1 cellular context compared by ENCODE assay signal in genomic region chr7:116574025-116574822, GRCh38.
TF ChIP-seq lines count a peak whose summit lies in the region.

No MANE protein-coding gene starts in this region.

TF ChIP-seq in GM23338, 12 proteins besides CTCF, POLR2A, EP300 and RAD21 (continued from another document):
- TF ChIP-seq ETS1 (IDR thresholded peaks at IDR 0.05) (no peak), STAT1 (IDR thresholded peaks at IDR 0.05; ENCODE audit: unreplicated experiment) (no peak)
